21 cellular contexts compared by ENCODE assay signal in genomic region chr15:47708116-47708515, GRCh38. TPM values are rescaled to one million over a fixed set of nuclear protein-coding genes. Genes with fewer than 3 reads are reported as not detected.
"Had no signal": no experiment of that assay in that cellular context is flagged by ENCODE, and none has a peak within 500 bp of the region (broad histone marks: within the 10 kb centered on the region; RNA-seq: fewer than 3 reads in every experiment).

No MANE protein-coding gene starts in this region.

- H3K27ac ChIP-seq: ovary, prostate gland, thyroid gland had no signal

- H3K27me3 ChIP-seq: ovary, thyroid gland had no signal

- H3K4me3 ChIP-seq: ovary, prostate gland, thyroid gland had no signal

- DNase-seq: activated B cell treated with CpG ODN at 0.5 μM for 24 hours; activated CD4-positive, alpha-beta memory T cell treated with anti-CD3 and anti-CD28 coated beads for 36 hours; activated CD4-positive, alpha-beta T cell treated with anti-CD3 and anti-CD28 coated beads for 36 hours; activated effector memory CD4-positive, alpha-beta T cell treated with Interleukin-2 at 50 U/mL for 16 hours; activated naive CD4-positive, alpha-beta T cell treated with anti-CD3 and anti-CD28 coated beads for 36 hours; activated naive CD8-positive, alpha-beta T cell treated with anti-CD3 and anti-CD28 coated beads, Interleukin-2, amount 10 ng/mL, durations not matched to agents 7 days and 5 days; activated T-cell treated with anti-CD3 and anti-CD28 coated beads, Interleukin-2, amount 50 U/mL, for 72 hours; amniotic stem cell; effector CD8-positive, alpha-beta T cell; foreskin melanocyte; glutamatergic neuron; hypothalamus; left ventricle myocardium superior; mammary epithelial cell; ovary; stimulated activated CD4-positive, alpha-beta T cell treated with anti-CD3 and anti-CD28 coated beads, Interleukin-4, amount 100 ng/mL, for 4 hours; substantia nigra; T1000; thyroid gland had no signal

- H3K36me3 ChIP-seq: ovary, prostate gland, thyroid gland had no signal

- H3K4me1 ChIP-seq: prostate gland, thyroid gland had no signal

- H3K9me3 ChIP-seq: ovary, prostate gland, thyroid gland had no signal

RNA-seq across cellular contexts. Expression of gene SEMA6D, which starts 9.2 kb away (rescaled TPM):
- total RNA-seq: activated B cell treated with CpG ODN at 0.5 μM for 24 hours; activated CD4-positive, alpha-beta memory T cell treated with anti-CD3 and anti-CD28 coated beads for 36 hours; activated CD4-positive, alpha-beta T cell treated with anti-CD3 and anti-CD28 coated beads for 36 hours; activated naive CD4-positive, alpha-beta T cell treated with anti-CD3 and anti-CD28 coated beads for 36 hours; activated naive CD8-positive, alpha-beta T cell treated with anti-CD3 and anti-CD28 coated beads, Interleukin-2, amount 10 ng/mL, durations not matched to agents 7 days and 5 days; activated T-cell treated with anti-CD3 and anti-CD28 coated beads, Interleukin-2, amount 50 U/mL, for 72 hours; natural killer cell treated with Interleukin-12 subunit alpha and Interleukin-12 subunit beta and Interleukin-15 and Interleukin-18, amount 100 ng/mL, for 72 hours had no signal
